30 cellular contexts compared by ENCODE assay signal in genomic region chr1:147213271-147213670, GRCh38. TPM values are rescaled to one million over a fixed set of nuclear protein-coding genes. Genes with fewer than 3 reads are reported as not detected.
"Had no signal": no experiment of that assay in that cellular context is flagged by ENCODE, and none has a peak within 500 bp of the region (broad histone marks: within the 10 kb centered on the region; RNA-seq: fewer than 3 reads in every experiment).

No MANE protein-coding gene starts in this region.

- H3K27me3 Mint-ChIP-seq: activated naive CD8-positive, alpha-beta T cell; activated naive CD8-positive, alpha-beta T cell treated with anti-CD3 and anti-CD28 coated beads, Interleukin-2, amount 50 U/mL, for 24 hours; activated T-cell treated with anti-CD3 and anti-CD28 coated beads, Interleukin-2, amount 50 U/mL, for 24 hours; brain had no signal

- H3K4me1 Mint-ChIP-seq: activated CD4-positive, alpha-beta T cell treated with anti-CD3 and anti-CD28 coated beads, Interleukin-2, amount 10 ng/mL, durations not matched to agents 7 days and 5 days; activated naive CD4-positive, alpha-beta T cell treated with anti-CD3 and anti-CD28 coated beads, Interleukin-2, amount 10 ng/mL, durations not matched to agents 7 days and 5 days; brain had no signal

- H3K27ac Mint-ChIP-seq: activated CD4-positive, alpha-beta T cell treated with anti-CD3 and anti-CD28 coated beads, Interleukin-2, amount 10 ng/mL, durations not matched to agents 7 days and 5 days; activated CD8-positive, alpha-beta T cell treated with anti-CD3 and anti-CD28 coated beads, Interleukin-2, amount 10 ng/mL, durations not matched to agents 7 days and 5 days; activated naive CD4-positive, alpha-beta T cell treated with anti-CD3 and anti-CD28 coated beads, Interleukin-2, amount 10 ng/mL, durations not matched to agents 7 days and 5 days; activated naive CD8-positive, alpha-beta T cell; activated naive CD8-positive, alpha-beta T cell treated with anti-CD3 and anti-CD28 coated beads, Interleukin-2, amount 50 U/mL, for 24 hours; activated T-cell treated with anti-CD3 and anti-CD28 coated beads, Interleukin-2, amount 50 U/mL, for 24 hours; activated T-helper 1 cell treated with anti-CD3 and anti-CD28 coated beads, Interleukin-12 subunit alpha, Interleukin-12 subunit beta, Interleukin-2, Interleukin-4 antibody, amounts not matched to agents 30 ng/mL and 10 ng/mL and 1 ng/mL, durations not matched to agents 14 hours and 24 hours and 36 hours; brain had no signal

- H3K36me3 Mint-ChIP-seq: activated naive CD4-positive, alpha-beta T cell treated with anti-CD3 and anti-CD28 coated beads, Interleukin-2, amount 10 ng/mL, durations not matched to agents 7 days and 5 days; brain had no signal

- H3K4me2 ChIP-seq: KMS-11 had no signal

- DNase-seq: activated CD4-positive, alpha-beta T cell treated with anti-CD3 and anti-CD28 coated beads, Interleukin-2, amount 10 ng/mL, durations not matched to agents 7 days and 5 days; activated CD4-positive, alpha-beta T cell treated with anti-CD3 and anti-CD28 coated beads, Interleukin-2, amount 50 U/mL, for 48 hours; activated CD8-positive, alpha-beta T cell treated with anti-CD3 and anti-CD28 coated beads, Interleukin-2, amount 10 ng/mL, durations not matched to agents 7 days and 5 days; activated gamma-delta T cell treated with Interleukin-2 at 50 U/mL for 16 hours; activated naive CD4-positive, alpha-beta T cell treated with anti-CD3 and anti-CD28 coated beads, Interleukin-2, amount 10 ng/mL, durations not matched to agents 7 days and 5 days; activated naive CD8-positive, alpha-beta T cell treated with anti-CD3 and anti-CD28 coated beads, Interleukin-2, amount 50 U/mL, for 24 hours; activated T-cell treated with anti-CD3 and anti-CD28 coated beads, Interleukin-2, amount 50 U/mL, for 24 hours; anterior cingulate cortex; caudate nucleus; MM.1S; MV-4-11; NCI-H1092; NCI-H1436 treated with DMSO at 0.1 percent for 48 hours; NCI-H187; NCI-H2029 treated with DMSO at 0.1 percent for 48 hours; NCI-H2107; NCI-H2171; NCI-H2227 treated with DMSO at 0.1 percent for 48 hours; NCI-H446; NCI-H524; SHP77; SJCRH30; T1000 had no signal

- H3K9me3 Mint-ChIP-seq: activated CD4-positive, alpha-beta T cell treated with anti-CD3 and anti-CD28 coated beads, Interleukin-2, amount 10 ng/mL, durations not matched to agents 7 days and 5 days; activated naive CD4-positive, alpha-beta T cell treated with anti-CD3 and anti-CD28 coated beads, Interleukin-2, amount 10 ng/mL, durations not matched to agents 7 days and 5 days; activated naive CD8-positive, alpha-beta T cell treated with anti-CD3 and anti-CD28 coated beads, Interleukin-2, amount 50 U/mL, for 24 hours; activated T-cell treated with anti-CD3 and anti-CD28 coated beads, Interleukin-2, amount 50 U/mL, for 24 hours; activated T-helper 1 cell treated with anti-CD3 and anti-CD28 coated beads, Interleukin-12 subunit alpha, Interleukin-12 subunit beta, Interleukin-2, Interleukin-4 antibody, amounts not matched to agents 30 ng/mL and 10 ng/mL and 1 ng/mL, durations not matched to agents 14 hours and 24 hours and 36 hours; brain had no signal

- H3K36me3 ChIP-seq: SJCRH30 had no signal

- H3K27ac ChIP-seq: KMS-11, SJCRH30, SK-N-MC had no signal

- H3K4me1 ChIP-seq: SJCRH30 had no signal

- H3K9ac ChIP-seq: KMS-11 had no signal

- H3K27me3 ChIP-seq: SJCRH30 had no signal

- ATAC-seq: activated CD8-positive, alpha-beta T cell treated with anti-CD3 and anti-CD28 coated beads, Interleukin-2, amount 10 ng/mL, durations not matched to agents 7 days and 5 days; activated naive CD8-positive, alpha-beta T cell treated with anti-CD3 and anti-CD28 coated beads, Interleukin-2, amount 50 U/mL, for 24 hours; Panc1 had no signal

- H3K4me3 Mint-ChIP-seq: activated CD4-positive, alpha-beta T cell treated with anti-CD3 and anti-CD28 coated beads, Interleukin-2, amount 10 ng/mL, durations not matched to agents 7 days and 5 days; activated CD8-positive, alpha-beta T cell treated with anti-CD3 and anti-CD28 coated beads, Interleukin-2, amount 10 ng/mL, durations not matched to agents 7 days and 5 days; activated naive CD4-positive, alpha-beta T cell treated with anti-CD3 and anti-CD28 coated beads, Interleukin-2, amount 10 ng/mL, durations not matched to agents 7 days and 5 days; activated naive CD8-positive, alpha-beta T cell; activated naive CD8-positive, alpha-beta T cell treated with anti-CD3 and anti-CD28 coated beads, Interleukin-2, amount 50 U/mL, for 24 hours; activated T-cell treated with anti-CD3 and anti-CD28 coated beads, Interleukin-2, amount 50 U/mL, for 24 hours; activated T-helper 1 cell treated with anti-CD3 and anti-CD28 coated beads, Interleukin-12 subunit alpha, Interleukin-12 subunit beta, Interleukin-2, Interleukin-4 antibody, amounts not matched to agents 30 ng/mL and 10 ng/mL and 1 ng/mL, durations not matched to agents 14 hours and 24 hours and 36 hours; brain had no signal

- H3K4me3 ChIP-seq: SJCRH30, SK-N-MC had no signal

- H3K9me3 ChIP-seq: SJCRH30 had no signal

RNA-seq across cellular contexts. Expression of gene FMO5, which starts 11.9 kb away (rescaled TPM):
- total RNA-seq: activated T-helper 1 cell treated with anti-CD3 and anti-CD28 coated beads, Interleukin-12 subunit alpha, Interleukin-12 subunit beta, Interleukin-2, Interleukin-4 antibody, amounts not matched to agents 30 ng/mL and 10 ng/mL and 1 ng/mL, durations not matched to agents 14 hours and 24 hours and 36 hours; bronchial epithelial cell; SJCRH30 had no signal
